In genomic region chr10:45594276-45595157, GRCh38 we compare ENCODE assay signal across 8 cellular contexts.
DNase-seq lines count a peak whose midpoint lies in the region; ATAC-seq and TF ChIP-seq lines count a peak whose summit lies in the region.

No MANE protein-coding gene starts in this region.

- H4K20me1 ChIP-seq in OCI-LY3 (ENCODE audit: insufficient read depth, low read length), result no peaks in the 10 kb centered on the region

- peak; percentile 90 for ATAC-seq in GM21526 (IDR thresholded peaks at IDR 0.05; ENCODE audit: low FRiP score, unreplicated experiment)

- no peak overlapping the region for H3K27ac ChIP-seq in OCI-LY3 (ENCODE audit: low read length)
- H3K27ac ChIP-seq in esophagus squamous epithelium, result peak overlapping the region; percentile 75 to 90 (median 78)

- H2AFZ ChIP-seq in OCI-LY3 (ENCODE audit: low read depth, low read length), result peak overlapping the region; percentile 98

- peak overlapping the region; percentile 81 for H3K27ac Mint-ChIP-seq in activated T-cell treated with anti-CD3 and anti-CD28 coated beads, Interleukin-2, amount 50 U/mL, for 24 hours

- TF ChIP-seq CTCF in OCI-LY3 (IDR thresholded peaks at IDR 0.05; ENCODE audit: low read depth, low read length) (no peak), esophagus squamous epithelium (IDR thresholded peaks at IDR 0.05) (peak in 4 of 6 experiments; percentile 19 to 46 (median 23))

- peak; percentile 87 for DNase-seq in DMS114 treated with DMSO at 0.1 percent for 48 hours (lab: John Stamatoyannopoulos, UW; ENCODE audit: unreplicated experiment)
- peak; percentile 84 for DNase-seq in HuH-7 (ENCODE audit: low spot score)
- peak; percentile 92 for DNase-seq in activated T-cell treated with anti-CD3 and anti-CD28 coated beads, Interleukin-2, amount 50 U/mL, for 24 hours
- DNase-seq in esophagus squamous epithelium (lab: John Stamatoyannopoulos, UW), result peak; percentile 69
- peak; percentile 92 for DNase-seq in myocyte (ENCODE audit: low read depth)
- peak; percentile 64 to 85 for DNase-seq in stimulated activated CD8-positive, alpha-beta memory T cell treated with anti-CD3 and anti-CD28 coated beads, Interleukin-7, amount 100 ng/mL, for 4 hours (ENCODE audit: low read depth in 2 of 2)

- H3K27me3 Mint-ChIP-seq in activated T-cell treated with anti-CD3 and anti-CD28 coated beads, Interleukin-2, amount 50 U/mL, for 24 hours, result peaks cover 5% of the 10 kb centered on the region

- peak overlapping the region; percentile 52 for H3K9ac ChIP-seq in OCI-LY3 (ENCODE audit: low read length)

- WGBS in esophagus squamous epithelium, 2 donors, result 0% methylated on average over 12 to 20 of the region's 88 CpGs

- peak overlapping the region; percentile 96 for H3K4me2 ChIP-seq in OCI-LY3 (ENCODE audit: low read length)

- H3K27me3 ChIP-seq in OCI-LY3 (ENCODE audit: low read depth, low read length) (no peaks in the 10 kb centered on the region), esophagus squamous epithelium (peaks cover 0 to 10% (median 0%) of the 10 kb centered on the region in 4 donors)

- peaks cover 13% of the 10 kb centered on the region for H3K4me1 ChIP-seq in OCI-LY3 (ENCODE audit: low read length)
- peaks cover 0 to 34% (median 12%) of the 10 kb centered on the region in 3 donors for H3K4me1 ChIP-seq in esophagus squamous epithelium

- H3K4me3 ChIP-seq in OCI-LY3 (ENCODE audit: low read length), result peak overlapping the region; percentile 79
- H3K4me3 ChIP-seq in esophagus squamous epithelium, result peak overlapping the region; percentile 72 to 98 (median 88)

- intact Hi-C loops in esophagus squamous epithelium (cut with DNase I), result no loop called here

- H3K9me3 Mint-ChIP-seq in activated T-cell treated with anti-CD3 and anti-CD28 coated beads, Interleukin-2, amount 50 U/mL, for 24 hours, result peaks cover 4% of the 10 kb centered on the region

- H3K36me3 Mint-ChIP-seq in activated T-cell treated with anti-CD3 and anti-CD28 coated beads, Interleukin-2, amount 50 U/mL, for 24 hours (ENCODE audit: low read depth), result peaks cover 11% of the 10 kb centered on the region

- H3K4me1 Mint-ChIP-seq in activated T-cell treated with anti-CD3 and anti-CD28 coated beads, Interleukin-2, amount 50 U/mL, for 24 hours (ENCODE audit: low read depth), result peaks cover 35% of the 10 kb centered on the region

- H3K36me3 ChIP-seq in OCI-LY3 (replicated peaks; ENCODE audit: low read depth, low read length), result no peaks in the 10 kb centered on the region
- H3K36me3 ChIP-seq in esophagus squamous epithelium, result peaks cover 0 to 12% (median 0%) of the 10 kb centered on the region in 3 donors

- peak overlapping the region; percentile 86 for H3K4me3 Mint-ChIP-seq in activated T-cell treated with anti-CD3 and anti-CD28 coated beads, Interleukin-2, amount 50 U/mL, for 24 hours

- H3K79me2 ChIP-seq in OCI-LY3 (ENCODE audit: low read length), result no peaks in the 10 kb centered on the region

- H3K9me3 ChIP-seq in OCI-LY3 (ENCODE audit: insufficient read depth, low read length) (no peaks in the 10 kb centered on the region), esophagus squamous epithelium (no peaks in the 10 kb centered on the region)

- peak in 3 of 4 donors; percentile 58 to 80 (median 73) for TF ChIP-seq POLR2A in esophagus squamous epithelium (IDR thresholded peaks at IDR 0.05)
